ENCODE assay signal across 8 cellular contexts in genomic region chr14:99374964-99375363, GRCh38.
"Had no signal": no experiment of that assay in that cellular context is flagged by ENCODE, and none has a peak within 500 bp of the region (broad histone marks: within the 10 kb centered on the region; RNA-seq: fewer than 3 reads in every experiment).

No MANE protein-coding gene starts in this region.

- H2AFZ ChIP-seq: GM23248 had no signal

- DNase-seq: GM23248, GOT3, H9, HCEC 1CT, IMR-90 had no signal

- H3K4me3 ChIP-seq: GM23248, K562 had no signal

- H3K9ac ChIP-seq: GM23248 had no signal

- H3K27ac ChIP-seq: GM23248 had no signal

- FAIRE-seq: H54, HTR-8/SVneo, K562 had no signal

- ATAC-seq: K562 had no signal
